Comparison of ENCODE assay signal across 8 cellular contexts in the genomic region with DNA sequence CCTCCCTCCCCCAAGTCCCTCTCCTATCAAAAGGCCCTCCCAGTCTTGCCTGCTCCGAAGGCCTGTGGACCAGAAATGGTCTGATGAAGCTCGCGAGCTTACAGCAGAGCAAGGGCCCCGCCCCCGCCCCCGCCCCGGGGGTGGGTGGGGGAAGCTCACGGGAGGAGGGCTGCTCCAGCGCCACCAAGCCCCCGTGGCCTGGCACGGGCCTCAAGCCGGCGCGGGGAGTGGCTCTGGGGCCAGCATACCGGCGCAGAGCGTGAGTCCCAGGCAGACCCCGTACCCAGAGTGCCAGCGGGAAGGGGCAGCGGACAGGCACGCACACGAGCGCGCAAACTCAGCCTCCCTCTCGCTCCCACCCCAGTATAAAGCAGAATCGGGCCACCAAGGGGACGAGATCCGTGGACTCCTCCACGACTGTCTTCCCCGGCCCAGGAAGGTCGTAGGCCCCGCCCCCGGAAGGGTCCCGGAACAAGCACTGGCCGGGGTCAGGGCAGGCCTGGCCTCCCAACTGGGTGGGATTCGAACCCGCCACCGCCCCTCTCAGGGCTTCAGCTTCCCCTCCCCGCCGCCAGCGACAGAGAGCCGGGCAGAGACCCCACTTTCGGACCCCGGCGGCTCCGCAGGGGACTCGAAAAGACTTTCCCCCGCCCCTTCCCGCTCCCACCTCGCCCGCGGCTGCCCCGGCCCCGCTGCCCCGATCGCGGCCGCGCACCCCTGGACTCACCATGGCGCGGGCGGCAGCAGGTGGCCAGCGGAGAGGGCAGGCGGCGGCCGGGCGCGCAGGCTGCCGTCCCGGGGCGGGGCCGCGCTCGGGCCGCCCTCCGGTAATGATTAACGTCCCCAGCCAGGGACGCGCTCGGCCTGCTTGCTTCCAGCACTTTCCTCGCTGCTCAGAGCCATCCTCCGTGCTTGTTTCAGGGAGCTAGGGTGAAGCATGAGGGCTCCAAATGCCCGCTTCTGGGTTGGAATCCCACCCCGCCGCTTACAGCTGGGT. TPM values are rescaled to one million over a fixed set of nuclear protein-coding genes. Genes with fewer than 3 reads are reported as not detected.
DNase-seq lines count a peak whose midpoint lies in the region; ATAC-seq and TF ChIP-seq lines count a peak whose summit lies in the region.

A gene (minus strand): TSS at position 762 of the 997 bp plus-strand sequence. CDS start 32 bp downstream, at position 730.

- no peaks in the 10 kb centered on the region for H3K9me3 ChIP-seq in CD4-positive, alpha-beta memory T cell (ENCODE audit: control insufficient read depth in 1 of 2, low read length in 2 of 2)
- no peaks in the 10 kb centered on the region for H3K9me3 ChIP-seq in gastroesophageal sphincter

- peak in 2 of 4 experiments; percentile 5 to 11 for TF ChIP-seq CTCF in gastroesophageal sphincter (IDR thresholded peaks at IDR 0.05)

- no peaks in the 10 kb centered on the region for H3K9me3 Mint-ChIP-seq in CD4-positive, alpha-beta memory T cell

- peaks cover 3% of the 10 kb centered on the region for H3K36me3 ChIP-seq in CD4-positive, alpha-beta memory T cell (ENCODE audit: insufficient read depth, low read length)
- H3K36me3 ChIP-seq in gastroesophageal sphincter = peaks cover 0 to 29% of the 10 kb centered on the region in 2 donors

- no peak for TF ChIP-seq EP300 in gastroesophageal sphincter (IDR thresholded peaks at IDR 0.05)

- 0% methylated on average over 4 to 10 of the region's 85 CpGs for WGBS in gastroesophageal sphincter (ENCODE audit: low coverage in 1 of 2), 2 donors

- peak within 1 kb of the TSS; percentile 26 to 77 for H3K4me3 ChIP-seq in CD4-positive, alpha-beta memory T cell (ENCODE audit: low read length in 2 of 2)
- peak within 1 kb of the TSS; percentile 80 to 89 for H3K4me3 ChIP-seq in gastroesophageal sphincter

- peaks cover 4 to 16% (median 11%) of the 10 kb centered on the region in 4 donors for H3K4me1 Mint-ChIP-seq in CD4-positive, alpha-beta memory T cell

- CTCF ChIA-PET in CD4-positive, alpha-beta memory T cell (lab: Charles Lee; ENCODE audit: partially characterized antibody) = interaction anchor here (1.0 to 3.1 kb wide), 8 partner anchors 9 to 329 kb away, joined by 3 to 13 read pairs (median 5); a partner anchor contains a TSS

- intact Hi-C loops in CD4-positive, alpha-beta memory T cell (cut with micrococcal nuclease) = no loop called here

- no peaks in the 10 kb centered on the region for H3K27me3 ChIP-seq in CD4-positive, alpha-beta memory T cell (ENCODE audit: insufficient read depth, low read length)
- H3K27me3 ChIP-seq in gastroesophageal sphincter = no peaks in the 10 kb centered on the region

- POLR2A ChIA-PET in CD4-positive, alpha-beta memory T cell (lab: Charles Lee; ENCODE audit: partially characterized antibody) = interaction anchor here (0.6 to 1.1 kb wide), 3 partner anchors 10 to 484 kb away, joined by 3 read pairs; a partner anchor contains a TSS

- H3K4me3 Mint-ChIP-seq in CD4-positive, alpha-beta memory T cell = peak within 1 kb of the TSS; percentile 85 to 93 (median 88)

- H3K4me1 ChIP-seq in CD4-positive, alpha-beta memory T cell (ENCODE audit: insufficient read depth, low read length) = peaks cover 7% of the 10 kb centered on the region
- peaks cover 0 to 48% (median 4%) of the 10 kb centered on the region in 3 donors for H3K4me1 ChIP-seq in gastroesophageal sphincter

- peak within 1 kb of the TSS; percentile 72 to 93 (median 89) for H3K27ac Mint-ChIP-seq in CD4-positive, alpha-beta memory T cell

- peak within 1 kb of the TSS; percentile 73 for H3K27ac ChIP-seq in CD4-positive, alpha-beta memory T cell (ENCODE audit: low read depth, low read length)
- H3K27ac ChIP-seq in gastroesophageal sphincter = peak within 1 kb of the TSS; percentile 85 to 97 (median 95)

- peak; percentile 65 to 78 (median 74) for DNase-seq in CD4-positive, alpha-beta memory T cell
- DNase-seq in RPMI8226 (peak; percentile 56), non-pigmented ciliary epithelial cell (ENCODE audit: low read depth) (peak; percentile 31), superior temporal gyrus (ENCODE audit: extremely low spot score) (peak; percentile 43)
- peak; percentile 56 for DNase-seq in activated gamma-delta T cell treated with anti-CD3 and anti-CD28 coated beads, Interleukin-2, amount 50 U/mL, for 16 hours (ENCODE audit: low read depth)

- TF ChIP-seq POLR2A in gastroesophageal sphincter (IDR thresholded peaks at IDR 0.05) = peak; percentile 25 to 40

- ATAC-seq in GM19372 (IDR thresholded peaks at IDR 0.05; ENCODE audit: low read depth, unreplicated experiment) = peak; percentile 59
- peak; percentile 75 for ATAC-seq in HG03571 (IDR thresholded peaks at IDR 0.05; ENCODE audit: unreplicated experiment)
- peak; percentile 90 for ATAC-seq in gastroesophageal sphincter

- H3K27me3 Mint-ChIP-seq in CD4-positive, alpha-beta memory T cell = no peaks in the 10 kb centered on the region

- peaks cover 9 to 12% of the 10 kb centered on the region in 2 donors for H3K36me3 Mint-ChIP-seq in CD4-positive, alpha-beta memory T cell

RNA-seq across cellular contexts. Expression of the gene that starts here (rescaled TPM):
- total RNA-seq in CD4-positive, alpha-beta memory T cell = 10 to 100 TPM; 12.4 to 14.7 TPM
- polyA plus RNA-seq in CD4-positive, alpha-beta memory T cell = 10 to 100 TPM; 21.2 to 22.5 TPM
- 100 to 1,000 TPM in 1 of 4 donors, 10 to 100 TPM in 3; 63.4 to 102 (median 74.0) TPM for total RNA-seq in gastroesophageal sphincter

Comparison
In these comparisons a context has a peak if more than half of its experiments do, and no peak if none do; other contexts are left out.
1. Peak in every context shown above with its lines: DNase-seq, ATAC-seq, H3K4me3 ChIP-seq and H3K27ac ChIP-seq.
2. RNA of the gene that starts here (total RNA-seq): 63.4 to 102 TPM in gastroesophageal sphincter; 12.4 to 14.7 TPM in CD4-positive, alpha-beta memory T cell; every median in the first group is over 4 times any median in the second.